20 cellular contexts compared by ENCODE assay signal in the genomic region with DNA sequence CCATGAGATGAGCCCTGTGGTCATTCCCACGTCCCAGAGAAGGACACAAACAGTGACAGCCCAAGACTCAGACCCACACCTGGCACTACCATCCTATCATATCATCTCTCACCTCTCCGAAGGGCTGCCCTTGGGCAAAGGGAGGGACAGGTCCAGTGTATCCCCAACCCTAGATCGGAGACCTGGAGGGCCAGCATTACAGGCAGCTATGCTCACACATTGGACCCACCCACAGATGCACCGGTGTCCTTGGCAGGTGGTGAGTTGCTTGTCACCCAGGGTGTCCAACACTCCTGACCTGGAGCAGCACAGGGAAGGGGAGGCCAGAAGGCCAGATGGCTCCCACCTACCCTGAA.
"Had no signal": no experiment of that assay in that cellular context is flagged by ENCODE, and none has a peak within 500 bp of the region (broad histone marks: within the 10 kb centered on the region; RNA-seq: fewer than 3 reads in every experiment).

No MANE protein-coding gene starts in this region.

- DNase-seq: activated CD4-positive, alpha-beta T cell treated with anti-CD3 and anti-CD28 coated beads, Interleukin-2, amount 10 ng/mL, durations not matched to agents 7 days and 5 days; activated CD4-positive, CD25-positive, alpha-beta regulatory T cell treated with anti-CD3 and anti-CD28 coated beads, Interleukin-2, amount 50 U/mL, for 72 hours; activated CD8-positive, alpha-beta T cell treated with anti-CD3 and anti-CD28 coated beads for 36 hours; activated naive CD4-positive, alpha-beta T cell; activated T-cell treated with anti-CD3 and anti-CD28 coated beads, Interleukin-2, amount 50 U/mL, for 1 hour; effector CD4-positive, alpha-beta T cell; foreskin fibroblast; kidney; natural killer cell; ovary; right cardiac atrium; small intestine; stimulated activated CD4-positive, alpha-beta T cell treated with anti-CD3 and anti-CD28 coated beads, Interleukin-2, amount 100 ng/mL, for 48 hours; stimulated activated naive CD4-positive, alpha-beta T cell; T-cell; upper lobe of left lung; WERI-Rb-1 had no signal

- H3K4me3 ChIP-seq: adrenal gland, ovary, prostate gland, thoracic aorta, upper lobe of left lung had no signal

- H3K36me3 ChIP-seq: adrenal gland, ovary, prostate gland, thoracic aorta, upper lobe of left lung, WERI-Rb-1 had no signal

- H3K27ac ChIP-seq: adrenal gland, ovary, prostate gland, upper lobe of left lung, WERI-Rb-1 had no signal

- H3K9me3 ChIP-seq: adrenal gland, ovary, prostate gland, thoracic aorta, upper lobe of left lung had no signal

- ATAC-seq: activated CD8-positive, alpha-beta T cell treated with anti-CD3 and anti-CD28 coated beads for 36 hours; natural killer cell; right cardiac atrium; T-cell had no signal

- H3K4me1 ChIP-seq: adrenal gland, prostate gland, upper lobe of left lung had no signal

- H3K27me3 ChIP-seq: adrenal gland, ovary, upper lobe of left lung had no signal
